8 cellular contexts compared by ENCODE assay signal in genomic region chr17:1111599-1112443, GRCh38.
DNase-seq lines count a peak whose midpoint lies in the region; ATAC-seq and TF ChIP-seq lines count a peak whose summit lies in the region.

No MANE protein-coding gene starts in this region.

- ATAC-seq in lung (ENCODE audit: insufficient read depth, low FRiP score) (no peak), GM21526 (IDR thresholded peaks at IDR 0.05; ENCODE audit: low FRiP score, unreplicated experiment) (no peak)

- no peak overlapping the region for H2BK5ac ChIP-seq in mesendoderm (ENCODE audit: low read length)

- no peaks in the 10 kb centered on the region for H3K79me2 ChIP-seq in mesendoderm (ENCODE audit: control insufficient read depth, insufficient read depth, low read length)

- no peaks in the 10 kb centered on the region for H3K9me3 Mint-ChIP-seq in activated naive CD4-positive, alpha-beta T cell treated with anti-CD3 and anti-CD28 coated beads, Interleukin-2, amount 50 U/mL, for 24 hours
- H3K9me3 Mint-ChIP-seq in activated T-helper 1 cell treated with anti-CD3 and anti-CD28 coated beads, Interleukin-12 subunit alpha, Interleukin-12 subunit beta, Interleukin-2, Interleukin-4 antibody, amounts not matched to agents 30 ng/mL and 10 ng/mL and 1 ng/mL, durations not matched to agents 14 hours and 24 hours and 36 hours: no peaks in the 10 kb centered on the region

- H3K9me3 ChIP-seq in lung (ENCODE audit: control insufficient read depth in 2 of 2, insufficient read depth in 1 of 2, low read length in 1 of 2) (no peaks in the 10 kb centered on the region), uterus (no peaks in the 10 kb centered on the region)

- no peak overlapping the region for H3K56ac ChIP-seq in mesendoderm (ENCODE audit: low read length)

- intact Hi-C loops in activated T-helper 1 cell treated with anti-CD3 and anti-CD28 coated beads, Interleukin-12 subunit alpha, Interleukin-12 subunit beta, Interleukin-2, Interleukin-4 antibody, amounts not matched to agents 30 ng/mL and 10 ng/mL and 1 ng/mL, durations not matched to agents 14 hours and 24 hours and 36 hours (cut with micrococcal nuclease): no loop called here
- intact Hi-C loops in uterus (cut with DNase I; ENCODE audit: low total_unique reads): no loop called here

- no peak overlapping the region for H2AK5ac ChIP-seq in mesendoderm (ENCODE audit: low read length)

- no peaks in the 10 kb centered on the region for H3K36me3 Mint-ChIP-seq in activated naive CD4-positive, alpha-beta T cell treated with anti-CD3 and anti-CD28 coated beads, Interleukin-2, amount 50 U/mL, for 24 hours
- H3K36me3 Mint-ChIP-seq in activated T-helper 1 cell treated with anti-CD3 and anti-CD28 coated beads, Interleukin-12 subunit alpha, Interleukin-12 subunit beta, Interleukin-2, Interleukin-4 antibody, amounts not matched to agents 30 ng/mL and 10 ng/mL and 1 ng/mL, durations not matched to agents 14 hours and 24 hours and 36 hours (ENCODE audit: low read depth): peaks cover under 1% of the 10 kb centered on the region

- no peak overlapping the region for H2BK15ac ChIP-seq in mesendoderm (replicated peaks; ENCODE audit: low read depth)

- H3K4me2 ChIP-seq in mesendoderm (ENCODE audit: low read length): no peak overlapping the region

- no peak overlapping the region for H4K8ac ChIP-seq in mesendoderm (ENCODE audit: low read depth, low read length)

- H3K9ac ChIP-seq in mesendoderm (ENCODE audit: low read length): no peak overlapping the region

- peak overlapping the region; percentile 47 for H3K27ac Mint-ChIP-seq in activated naive CD4-positive, alpha-beta T cell treated with anti-CD3 and anti-CD28 coated beads, Interleukin-2, amount 50 U/mL, for 24 hours
- H3K27ac Mint-ChIP-seq in activated T-helper 1 cell treated with anti-CD3 and anti-CD28 coated beads, Interleukin-12 subunit alpha, Interleukin-12 subunit beta, Interleukin-2, Interleukin-4 antibody, amounts not matched to agents 30 ng/mL and 10 ng/mL and 1 ng/mL, durations not matched to agents 14 hours and 24 hours and 36 hours: peak overlapping the region; percentile 45

- peak overlapping the region; percentile 64 for H3K4me3 Mint-ChIP-seq in activated naive CD4-positive, alpha-beta T cell treated with anti-CD3 and anti-CD28 coated beads, Interleukin-2, amount 50 U/mL, for 24 hours
- peak overlapping the region; percentile 72 for H3K4me3 Mint-ChIP-seq in activated T-helper 1 cell treated with anti-CD3 and anti-CD28 coated beads, Interleukin-12 subunit alpha, Interleukin-12 subunit beta, Interleukin-2, Interleukin-4 antibody, amounts not matched to agents 30 ng/mL and 10 ng/mL and 1 ng/mL, durations not matched to agents 14 hours and 24 hours and 36 hours

- TF ChIP-seq CTCF in lung (IDR thresholded peaks at IDR 0.05; ENCODE audit: control extremely low read depth, extremely low read depth): no peak
- no peak for TF ChIP-seq CTCF in uterus (IDR thresholded peaks at IDR 0.05)

- WGBS in lung, 2 donors: 73 to 74% methylated on average over 22 of the region's 22 CpGs
- WGBS in mesendoderm (ENCODE audit: extremely low coverage, insufficient coverage, low lambda C conversion rate): no CpG with 5 or more reads among the region's 22 CpGs

- no peak overlapping the region for H3K23ac ChIP-seq in mesendoderm (ENCODE audit: low read length)

- no peak for TF ChIP-seq POLR2A in uterus (IDR thresholded peaks at IDR 0.05)

- H3K27me3 Mint-ChIP-seq in activated naive CD4-positive, alpha-beta T cell treated with anti-CD3 and anti-CD28 coated beads, Interleukin-2, amount 50 U/mL, for 24 hours: no peaks in the 10 kb centered on the region
- no peaks in the 10 kb centered on the region for H3K27me3 Mint-ChIP-seq in activated T-helper 1 cell treated with anti-CD3 and anti-CD28 coated beads, Interleukin-12 subunit alpha, Interleukin-12 subunit beta, Interleukin-2, Interleukin-4 antibody, amounts not matched to agents 30 ng/mL and 10 ng/mL and 1 ng/mL, durations not matched to agents 14 hours and 24 hours and 36 hours (ENCODE audit: insufficient read depth)

- no peak overlapping the region for H4K5ac ChIP-seq in mesendoderm (ENCODE audit: low read length)

- H3K36me3 ChIP-seq in lung (ENCODE audit: control insufficient read depth in 2 of 2, insufficient read depth in 2 of 2, low read length in 2 of 2) (no peaks in the 10 kb centered on the region), uterus (no peaks in the 10 kb centered on the region), mesendoderm (ENCODE audit: control insufficient read depth, insufficient read depth, low read length) (no peaks in the 10 kb centered on the region)

- H3K4me3 ChIP-seq in lung (no peak overlapping the region), uterus (no peak overlapping the region), mesendoderm (ENCODE audit: low read length) (no peak overlapping the region)

- H3K4ac ChIP-seq in mesendoderm (ENCODE audit: low read depth, low read length): no peak overlapping the region

- H2BK120ac ChIP-seq in mesendoderm (ENCODE audit: low read depth, low read length): no peak overlapping the region

- H3K27ac ChIP-seq in lung (ENCODE audit: low read depth in 1 of 2, low read length in 1 of 2) (peak overlapping the region; percentile 94 to 96), uterus (peak overlapping the region; percentile 72 to 90), mesendoderm (ENCODE audit: low read depth, low read length) (no peak overlapping the region)

- peaks cover 37% of the 10 kb centered on the region for H3K4me1 Mint-ChIP-seq in activated naive CD4-positive, alpha-beta T cell treated with anti-CD3 and anti-CD28 coated beads, Interleukin-2, amount 50 U/mL, for 24 hours
- peaks cover 46% of the 10 kb centered on the region for H3K4me1 Mint-ChIP-seq in activated T-helper 1 cell treated with anti-CD3 and anti-CD28 coated beads, Interleukin-12 subunit alpha, Interleukin-12 subunit beta, Interleukin-2, Interleukin-4 antibody, amounts not matched to agents 30 ng/mL and 10 ng/mL and 1 ng/mL, durations not matched to agents 14 hours and 24 hours and 36 hours (ENCODE audit: low read depth)

- DNase-seq in activated naive CD4-positive, alpha-beta T cell treated with Interleukin-2 at 50 U/mL for 16 hours: no peak
- DNase-seq in activated T-helper 1 cell treated with anti-CD3 and anti-CD28 coated beads, Interleukin-12 subunit alpha, Interleukin-12 subunit beta, Interleukin-2, Interleukin-4 antibody, amounts not matched to agents 30 ng/mL and 10 ng/mL and 1 ng/mL, durations not matched to agents 14 hours and 24 hours and 36 hours (ENCODE audit: low spot score): no peak
- DNase-seq in lung (ENCODE audit: low spot score) (peak; percentile 67), uterus (no peak), iPS-NIHi11 (ENCODE audit: low spot score) (no peak), mesendoderm (no peak)

- no peaks in the 10 kb centered on the region for H3K79me1 ChIP-seq in mesendoderm (ENCODE audit: low read length)

- H3K4me1 ChIP-seq in lung (ENCODE audit: control insufficient read depth in 2 of 2, insufficient read depth in 2 of 2, low read length in 2 of 2) (peaks cover 20 to 46% of the 10 kb centered on the region in 2 donors), uterus (peaks cover 0 to 21% of the 10 kb centered on the region in 2 donors), mesendoderm (ENCODE audit: control insufficient read depth, low read depth, low read length) (peaks cover 3% of the 10 kb centered on the region)

- no peak overlapping the region for H3K18ac ChIP-seq in mesendoderm (ENCODE audit: low read length)

- H3K27me3 ChIP-seq in lung (ENCODE audit: control insufficient read depth, insufficient read depth): no peaks in the 10 kb centered on the region
- no peaks in the 10 kb centered on the region for H3K27me3 ChIP-seq in uterus
- no peaks in the 10 kb centered on the region for H3K27me3 ChIP-seq in mesendoderm (ENCODE audit: insufficient read depth, low read length, poor library complexity)
